In genomic region chr7:127859330-127859729, GRCh38 we compare ENCODE assay signal across 19 cellular contexts.
DNase-seq lines count a peak whose midpoint lies in the region; ATAC-seq and TF ChIP-seq lines count a peak whose summit lies in the region.
"Had no signal": no experiment of that assay in that cellular context is flagged by ENCODE, and none has a peak within 500 bp of the region (broad histone marks: within the 10 kb centered on the region; RNA-seq: fewer than 3 reads in every experiment).

No MANE protein-coding gene starts in this region.

- H3K36me3 ChIP-seq in Karpas-422 (ENCODE audit: insufficient read depth, low read length) (no peaks in the 10 kb centered on the region), adrenal gland (replicated peaks in 1 of 2) (no peaks in the 10 kb centered on the region), stomach smooth muscle (ENCODE audit: control insufficient read depth in 2 of 2, insufficient read depth in 2 of 2, low read length in 2 of 2) (no peaks in the 10 kb centered on the region)

- H4K20me1 ChIP-seq in Karpas-422 (ENCODE audit: insufficient read depth, low read depth, low read length) = no peaks in the 10 kb centered on the region

- no peak for TF ChIP-seq CTCF in adrenal gland (IDR thresholded peaks at IDR 0.05)

- TF ChIP-seq POLR2A in adrenal gland (IDR thresholded peaks at IDR 0.05) = no peak

- H3K4me1 ChIP-seq in Karpas-422 (ENCODE audit: low read length) = peaks cover 7% of the 10 kb centered on the region
- peaks cover 9 to 24% of the 10 kb centered on the region in 2 donors for H3K4me1 ChIP-seq in adrenal gland (replicated peaks in 1 of 2)
- H3K4me1 ChIP-seq in stomach smooth muscle (ENCODE audit: control insufficient read depth, insufficient read depth, low read length) = peaks cover 12% of the 10 kb centered on the region

- H3K4me2 ChIP-seq in Karpas-422 (ENCODE audit: low read depth, low read length, poor library complexity, severe bottlenecking) = no peak overlapping the region

- WGBS in adrenal gland, 4 donors = 0% methylated on average over 1 of the region's 1 CpG

- intact Hi-C loops in Right ventricle myocardium superior (cut with DNase I) = no loop called here
- intact Hi-C loops in Right ventricle myocardium inferior (cut with DNase I) = no loop called here
- intact Hi-C loops in adrenal gland (cut with DNase I) = no loop called here

- H3K9ac ChIP-seq in Karpas-422 (ENCODE audit: low read length) = no peak overlapping the region
- H3K9ac ChIP-seq in stomach smooth muscle (ENCODE audit: low read length in 2 of 2) = no peak overlapping the region

- H3K4me3 ChIP-seq in Karpas-422 (ENCODE audit: low read length) (no peak overlapping the region), adrenal gland (no peak overlapping the region), stomach smooth muscle (ENCODE audit: low read length in 2 of 2) (no peak overlapping the region)

- H3K27ac ChIP-seq in Karpas-422 (ENCODE audit: low read length) (peak overlapping the region; percentile 39), adrenal gland (peak overlapping the region in 3 of 5 donors; percentile 11 to 53 (median 25)), stomach smooth muscle (ENCODE audit: low read length) (peak overlapping the region; percentile 56)

- no peaks in the 10 kb centered on the region for H3K9me2 ChIP-seq in Karpas-422 (replicated peaks; ENCODE audit: insufficient read depth, low read length)

- DNase-seq in Right ventricle myocardium superior (no peak), Right ventricle myocardium inferior (ENCODE audit: missing footprints) (no peak), Karpas-422 (no peak), adrenal gland (no peak)
- DNase-seq: AML-193, DMS53, GDM1, MM.1S, NCI-H1048, NCI-H1417 treated with DMSO at 0.1 percent for 48 hours, NCI-H187, NCI-H2107, NCI-H446 treated with DMSO at 0.1 percent for 48 hours, NCI-H526 treated with DMSO at 0.1 percent for 48 hours, SHP77 had no signal

- peaks cover 74% of the 10 kb centered on the region for H3K79me2 ChIP-seq in Karpas-422 (ENCODE audit: low read length)

- H3K9me3 ChIP-seq in Karpas-422 (ENCODE audit: low read length) (no peaks in the 10 kb centered on the region), adrenal gland (replicated peaks in 1 of 3) (no peaks in the 10 kb centered on the region), stomach smooth muscle (ENCODE audit: control insufficient read depth in 2 of 2, low read length in 2 of 2) (no peaks in the 10 kb centered on the region)

- no peaks in the 10 kb centered on the region for H3K27me3 ChIP-seq in Karpas-422 (ENCODE audit: low read length)
- no peaks in the 10 kb centered on the region for H3K27me3 ChIP-seq in adrenal gland
- H3K27me3 ChIP-seq in stomach smooth muscle (ENCODE audit: control insufficient read depth in 1 of 2, insufficient read depth in 2 of 2, low read length in 2 of 2) = no peaks in the 10 kb centered on the region

- H2AFZ ChIP-seq in Karpas-422 (ENCODE audit: low read length) = no peak overlapping the region

- ATAC-seq in Right ventricle myocardium superior (ENCODE audit: poor library complexity) = peak; percentile 44
- no peak for ATAC-seq in Right ventricle myocardium inferior
- ATAC-seq in HG02970 (IDR thresholded peaks at IDR 0.05; ENCODE audit: low FRiP score, unreplicated experiment) = no peak
- no peak for ATAC-seq in HG02852 (IDR thresholded peaks at IDR 0.05; ENCODE audit: unreplicated experiment)
- ATAC-seq: HCT116 had no signal
